In genomic region chr21:45004059-45004422, GRCh38 we compare ENCODE assay signal across 1 cellular context.
TF ChIP-seq lines count a peak whose summit lies in the region.

No MANE protein-coding gene starts in this region.

TF ChIP-seq in GM23338, 12 proteins besides CTCF, POLR2A, EP300 and RAD21 (continued from another document):
- TF ChIP-seq ZNF462 (CRISPR knock-in tag; IDR thresholded peaks at IDR 0.05) (no peak), NANOG (IDR thresholded peaks at IDR 0.05; ENCODE audit: borderline replicate concordance) (no peak)
